ENCODE assay signal across 1 cellular context in genomic region chr9:110807956-110808598, GRCh38.
TF ChIP-seq lines count a peak whose summit lies in the region.

No MANE protein-coding gene starts in this region.

TF ChIP-seq in GM12878, 131 proteins besides CTCF, POLR2A, EP300 and RAD21 (continued from another document and continues in another):
- peak; percentile 68 for TF ChIP-seq JUND (IDR thresholded peaks at IDR 0.05; ENCODE audit: low read depth, low read length)
- TF ChIP-seq CREM (IDR thresholded peaks at IDR 0.05; ENCODE audit: low read depth), result no peak; the same call in 1 of the 2 replicates
- TF ChIP-seq MAX (IDR thresholded peaks at IDR 0.05; ENCODE audit: low read depth, low read length), result no peak
- TF ChIP-seq RELB (IDR thresholded peaks at IDR 0.05; ENCODE audit: low read depth), result no peak
- TF ChIP-seq STAT1 (conservative IDR thresholded peaks at IDR 0.05), result no peak
- no peak for TF ChIP-seq HCFC1 (IDR thresholded peaks at IDR 0.05; ENCODE audit: low read length)
- TF ChIP-seq RCOR1 (conservative IDR thresholded peaks at IDR 0.05; ENCODE audit: low read depth, low read length), result no peak
- peak; percentile 35 to 58; a peak in 3 of 4 replicates for TF ChIP-seq BHLHE40 (IDR thresholded peaks at IDR 0.05; ENCODE audit: borderline replicate concordance in 1 of 2, low read depth in 2 of 2, low read length in 1 of 2)
- no peak for TF ChIP-seq ATF7 (IDR thresholded peaks at IDR 0.05; ENCODE audit: low read depth)
- no peak for TF ChIP-seq POLR2AphosphoS2 (IDR thresholded peaks at IDR 0.05; ENCODE audit: low read depth, low read length)
- no peak for TF ChIP-seq SREBF1 (IDR thresholded peaks at IDR 0.05; ENCODE audit: low read length)
- TF ChIP-seq CBX5 (IDR thresholded peaks at IDR 0.05; ENCODE audit: low read depth), result no peak
- no peak; the same call in 1 of the 2 replicates for TF ChIP-seq ATF2 (IDR thresholded peaks at IDR 0.05; ENCODE audit: low read length)
- no peak for TF ChIP-seq YBX1 (IDR thresholded peaks at IDR 0.05)
- no peak for TF ChIP-seq ZBTB33 (IDR thresholded peaks at IDR 0.05)
- TF ChIP-seq MYC (IDR thresholded peaks at IDR 0.05; ENCODE audit: insufficient read depth, insufficient read length, insufficient replicate concordance, low read length, severe bottlenecking), result no peak
- no peak for TF ChIP-seq POU2F2 (IDR thresholded peaks at IDR 0.05; ENCODE audit: borderline replicate concordance, low read depth, low read length)
- no peak for TF ChIP-seq SRF (IDR thresholded peaks at IDR 0.05; ENCODE audit: low read depth in 2 of 2, low read length in 2 of 2)
- peak; percentile 55; the same call in 1 of the 2 replicates for TF ChIP-seq JUNB (IDR thresholded peaks at IDR 0.05)
- TF ChIP-seq CHD2 (IDR thresholded peaks at IDR 0.05; ENCODE audit: borderline replicate concordance, low read depth, low read length), result 0 out of 2 replicates have a peak, but pooled peaks have one; percentile 11
- TF ChIP-seq SUZ12 (IDR thresholded peaks at IDR 0.05; ENCODE audit: unreplicated experiment), result no peak
- peak; percentile 64; the same call in 1 of the 2 replicates for TF ChIP-seq EED (IDR thresholded peaks at IDR 0.05; ENCODE audit: low read depth)
- TF ChIP-seq KDM1A (IDR thresholded peaks at IDR 0.05; ENCODE audit: borderline replicate concordance), result no peak
- no peak for TF ChIP-seq RB1 (IDR thresholded peaks at IDR 0.05; ENCODE audit: borderline replicate concordance)
- no peak for TF ChIP-seq NR2C1 (IDR thresholded peaks at IDR 0.05)
- TF ChIP-seq SKIL (IDR thresholded peaks at IDR 0.05; ENCODE audit: low read depth, poor library complexity, severe bottlenecking), result no peak
- no peak for TF ChIP-seq ATF3 (IDR thresholded peaks at IDR 0.05; ENCODE audit: borderline replicate concordance, extremely low read depth, low read depth, low read length)
- TF ChIP-seq USF2 (IDR thresholded peaks at IDR 0.05; ENCODE audit: borderline replicate concordance, low read depth, low read length), result no peak
- TF ChIP-seq NFYA (IDR thresholded peaks at IDR 0.05; ENCODE audit: borderline replicate concordance, low read depth, low read length), result no peak
- TF ChIP-seq FOXK2 (IDR thresholded peaks at IDR 0.05), result no peak
- no peak for TF ChIP-seq FOXM1 (IDR thresholded peaks at IDR 0.05; ENCODE audit: low read depth, low read length)
- TF ChIP-seq IKZF1 (conservative IDR thresholded peaks at IDR 0.05), result peak; percentile 69
- peak; percentile 41; the same call in 1 of the 2 replicates for TF ChIP-seq SMARCA5 (IDR thresholded peaks at IDR 0.05)
- TF ChIP-seq E2F8 (IDR thresholded peaks at IDR 0.05; ENCODE audit: low read depth, partially characterized antibody), result no peak
- no peak for TF ChIP-seq NKRF (conservative IDR thresholded peaks at IDR 0.05)
- TF ChIP-seq HDGF (IDR thresholded peaks at IDR 0.05), result no peak
- TF ChIP-seq ZNF592 (IDR thresholded peaks at IDR 0.05), result no peak
- no peak for TF ChIP-seq USF1 (IDR thresholded peaks at IDR 0.05; ENCODE audit: borderline replicate concordance, extremely low read length, insufficient read depth, low read depth, low read length)
- TF ChIP-seq ZNF207 (IDR thresholded peaks at IDR 0.05; ENCODE audit: borderline replicate concordance), result 0 out of 2 replicates have a peak, but pooled peaks have one; percentile 19
- TF ChIP-seq MXI1 (IDR thresholded peaks at IDR 0.05; ENCODE audit: low read depth, low read length), result 0 out of 2 replicates have a peak, but pooled peaks have one; percentile 35
- no peak; the same call in 1 of the 2 replicates for TF ChIP-seq POLR2AphosphoS5 (IDR thresholded peaks at IDR 0.05; ENCODE audit: low read length)
- no peak; the same call in 1 of the 2 replicates for TF ChIP-seq TAF1 (IDR thresholded peaks at IDR 0.05; ENCODE audit: borderline replicate concordance, low read depth, low read length)
